ENCODE assay signal across 10 cellular contexts in genomic region chr2:112636605-112637288, GRCh38. TPM values are rescaled to one million over a fixed set of nuclear protein-coding genes. Genes with fewer than 3 reads are reported as not detected.
DNase-seq lines count a peak whose midpoint lies in the region; ATAC-seq, FAIRE-seq and TF ChIP-seq lines count a peak whose summit lies in the region.
"Had no signal": no experiment of that assay in that cellular context is flagged by ENCODE, and none has a peak within 500 bp of the region (broad histone marks: within the 10 kb centered on the region; RNA-seq: fewer than 3 reads in every experiment).

No MANE protein-coding gene starts in this region.

- no peak overlapping the region for H3K23ac ChIP-seq in IMR-90 (ENCODE audit: low read depth, low read length)

- no peak overlapping the region for H2AK9ac ChIP-seq in IMR-90 (replicated peaks; ENCODE audit: low read depth, low read length, poor library complexity)

- no peak overlapping the region; the same call in 1 of the 2 replicates for H2AK5ac ChIP-seq in IMR-90 (ENCODE audit: low read depth, low read length)

- POLR2A ChIA-PET in IMR-90 (lab: Charles Lee; ENCODE audit: unreplicated experiment) (no interaction called here), HepG2 (lab: Yijun Ruan, JAX) (interaction anchor here (1.9 to 8.5 kb wide), 2 partner anchors 8 to 90 kb away, joined by 5 to 94 read pairs; partner anchors contain the start of gene SLC20A1)

- no peak overlapping the region for H4K5ac ChIP-seq in IMR-90 (ENCODE audit: low read depth, low read length)

- no peak overlapping the region for H3K27ac ChIP-seq in IMR-90 (ENCODE audit: insufficient read depth, low read length)
- no peak overlapping the region for H3K27ac ChIP-seq in HepG2 (ENCODE audit: extremely low read length, insufficient read depth, low read length)
- no peak overlapping the region for H3K27ac ChIP-seq in caudate nucleus (ENCODE audit: low read depth, low read length)
- H3K27ac ChIP-seq in left ventricle myocardium inferior (replicated peaks): no peak overlapping the region

- no peaks in the 10 kb centered on the region for H3K79me2 ChIP-seq in HepG2 (ENCODE audit: insufficient read depth, low read length)

- no peak overlapping the region for H3K4ac ChIP-seq in IMR-90 (ENCODE audit: low read depth, low read length)

- H4K20me1 ChIP-seq in IMR-90 (ENCODE audit: insufficient read depth, low read length) (no peaks in the 10 kb centered on the region), HepG2 (ENCODE audit: insufficient read depth, low read length) (no peaks in the 10 kb centered on the region)

- no peak overlapping the region for H3K14ac ChIP-seq in IMR-90 (replicated peaks; ENCODE audit: low read depth, low read length)

- DNase-seq in IMR-90 (no peak), HepG2 (ENCODE audit: low spot score) (no peak), caudate nucleus (lab: John Stamatoyannopoulos, UW) (no peak), left ventricle myocardium inferior (no peak), HT-29 (ENCODE audit: low spot score) (no peak), cerebellar nuclear complex (lab: John Stamatoyannopoulos, UW) (no peak)
- DNase-seq: activated CD4-positive, CD25-positive, alpha-beta regulatory T cell treated with anti-CD3 and anti-CD28 coated beads, Interleukin-2, amount 50 U/mL, for 72 hours; NCI-H1417 had no signal

- H3K27me3 ChIP-seq in IMR-90 (ENCODE audit: control insufficient read depth, insufficient read depth, low read length): no peaks in the 10 kb centered on the region
- H3K27me3 ChIP-seq in HepG2 (ENCODE audit: control insufficient read depth in 1 of 2, insufficient read depth in 2 of 2, low read length in 2 of 2): peaks cover 3 to 33% of the 10 kb centered on the region in 2 experiments; a peak in 4 of 5 replicates
- no peaks in the 10 kb centered on the region for H3K27me3 ChIP-seq in left ventricle myocardium inferior (ENCODE audit: low read depth)

- no peak overlapping the region for H4K91ac ChIP-seq in IMR-90 (ENCODE audit: insufficient read depth, low read depth, low read length)

- CTCF ChIA-PET in IMR-90 (lab: Yijun Ruan, JAX): interaction anchor here (0.5 to 0.6 kb wide), 2 partner anchors 43 to 155 kb away, joined by 3 to 5 read pairs; no protein-coding TSS in a partner anchor
- CTCF ChIA-PET in HepG2 (lab: Yijun Ruan, JAX; ENCODE audit: low intra/inter-chr PET ratio, low total read pairs): no interaction called here

- intact Hi-C loops in IMR-90 (cut with micrococcal nuclease) (no loop called here), HepG2 (cut with micrococcal nuclease; ENCODE audit: unreplicated experiment) (no loop called here), left ventricle myocardium inferior (cut with micrococcal nuclease) (no loop called here)

- no peak overlapping the region; the same call in 1 of the 2 replicates for H2BK20ac ChIP-seq in IMR-90 (ENCODE audit: low read depth, low read length)

- no peak overlapping the region for H3K18ac ChIP-seq in IMR-90 (ENCODE audit: low read depth, low read length)

- no peaks in the 10 kb centered on the region for H3K79me1 ChIP-seq in IMR-90 (ENCODE audit: low read depth in 1 of 2, low read length in 2 of 2)

- no peak overlapping the region for H3K56ac ChIP-seq in IMR-90 (ENCODE audit: extremely low read depth, insufficient read depth, low read length)

- ATAC-seq in GM18868 (IDR thresholded peaks at IDR 0.05; ENCODE audit: unreplicated experiment) (peak; percentile 91), GM21737 (IDR thresholded peaks at IDR 0.05; ENCODE audit: unreplicated experiment) (peak; percentile 81), IMR-90 (ENCODE audit: low read depth) (no peak), HepG2 (peak; percentile 64)

- WGBS in IMR-90 (ENCODE audit: extremely low coverage in 2 of 2, insufficient read length in 1 of 2), 2 experiments: 90% methylated on average over 5 of the region's 7 CpGs; no CpG with 5 or more reads in 1 of the 2 experiments
- WGBS in HepG2 (ENCODE audit: low lambda C conversion rate): 56% methylated on average over 7 of the region's 7 CpGs

- H3K9ac ChIP-seq in IMR-90 (ENCODE audit: low read depth, low read length) (no peak overlapping the region), HepG2 (ENCODE audit: insufficient read depth, low read depth, low read length) (no peak overlapping the region)

- H3K4me3 ChIP-seq in IMR-90 (ENCODE audit: insufficient read depth, low read depth, low read length) (no peak overlapping the region), HepG2 (replicated peaks in 1 of 3; ENCODE audit: insufficient read depth in 1 of 3, low read depth in 2 of 3, low read length in 3 of 3) (no peak overlapping the region), left ventricle myocardium inferior (no peak overlapping the region)

- dilution Hi-C loops in IMR-90 (cut with HindIII; ENCODE audit: low sequenced_read_pairs, unreplicated experiment): no loop called here

- H3K9me1 ChIP-seq in IMR-90 (ENCODE audit: insufficient read depth, low read length): peaks cover 18% of the 10 kb centered on the region

- H3K4me1 ChIP-seq in IMR-90 (ENCODE audit: control insufficient read depth, insufficient read depth, low read length) (peaks cover 16% of the 10 kb centered on the region), HepG2 (ENCODE audit: insufficient read depth, low read length) (peaks cover 78% of the 10 kb centered on the region), left ventricle myocardium inferior (peaks cover 11% of the 10 kb centered on the region)

- H2BK120ac ChIP-seq in IMR-90 (ENCODE audit: low read depth, low read length): 0 out of 2 replicates have a peak overlapping the region, but pooled peaks have one; percentile 6

- TF ChIP-seq POLR2A in IMR-90 (IDR thresholded peaks at IDR 0.05; ENCODE audit: low read depth, low read length) (no peak), HepG2 (IDR thresholded peaks at IDR 0.05; ENCODE audit: insufficient read depth in 1 of 2, low read depth in 2 of 2, low read length in 2 of 2) (no peak)

- TF ChIP-seq CTCF in IMR-90 (conservative IDR thresholded peaks at IDR 0.05; ENCODE audit: low read depth, low read length): no peak
- TF ChIP-seq CTCF in HepG2 (CRISPR knock-in tag; IDR thresholded peaks at IDR 0.05): no peak
- no peak for TF ChIP-seq CTCF in left ventricle myocardium inferior (IDR thresholded peaks at IDR 0.05; ENCODE audit: borderline replicate concordance)

- H2AFZ ChIP-seq in IMR-90 (replicated peaks; ENCODE audit: low read length, poor library complexity) (no peak overlapping the region), HepG2 (ENCODE audit: low read length) (no peak overlapping the region)

- H4K8ac ChIP-seq in IMR-90 (ENCODE audit: low read depth in 2 of 2, low read length in 2 of 2): no peak overlapping the region

- H3K36me3 ChIP-seq in IMR-90 (ENCODE audit: control insufficient read depth, insufficient read depth, low read length) (no peaks in the 10 kb centered on the region), HepG2 (replicated peaks in 1 of 2; ENCODE audit: control insufficient read depth in 1 of 2, insufficient read depth in 2 of 2, low read length in 2 of 2) (no peaks in the 10 kb centered on the region), left ventricle myocardium inferior (no peaks in the 10 kb centered on the region)

- BruUV-seq in IMR-90 (replicated peaks; lab: Mats Ljungman, UMichigan): no TSS peak
- no TSS peak for BruUV-seq in HepG2 (replicated peaks; lab: Mats Ljungman, UMichigan)

- TF ChIP-seq EP300 in HepG2 (IDR thresholded peaks at IDR 0.05; ENCODE audit: low read depth in 2 of 2, low read length in 2 of 2) (no peak), HepG2 (CRISPR knock-in tag; IDR thresholded peaks at IDR 0.05; ENCODE audit: borderline replicate concordance) (no peak)

- no peak for FAIRE-seq in HepG2 (lab: Jason Lieb, UNC)

- no peaks in the 10 kb centered on the region for H3K9me3 ChIP-seq in IMR-90 (ENCODE audit: control insufficient read depth, insufficient read depth, low read length)
- no peaks in the 10 kb centered on the region for H3K9me3 ChIP-seq in HepG2 (ENCODE audit: low read length)
- no peaks in the 10 kb centered on the region for H3K9me3 ChIP-seq in left ventricle myocardium inferior (replicated peaks)

- in situ Hi-C loops in IMR-90 (cut with MboI; ENCODE audit: low sequenced_read_pairs): no loop called here
- in situ Hi-C loops in HepG2 (cut with HindIII; ENCODE audit: extremely low pct_ligation_motif_present, low pct_unique_long_range_greater_than_20kb): no loop called here

- TF ChIP-seq RAD21 in IMR-90 (IDR thresholded peaks at IDR 0.05; ENCODE audit: low read length) (no peak), HepG2 (CRISPR knock-in tag; IDR thresholded peaks at IDR 0.05) (no peak)

- H2BK5ac ChIP-seq in IMR-90 (ENCODE audit: low read depth, low read length, poor library complexity, severe bottlenecking): no peak overlapping the region

- H2BK15ac ChIP-seq in IMR-90 (ENCODE audit: low read depth, low read length): no peak overlapping the region; the same call in 2 of the 3 replicates

- H3K4me2 ChIP-seq in IMR-90 (ENCODE audit: low read depth, low read length) (no peak overlapping the region), HepG2 (ENCODE audit: low read depth, low read length) (peak overlapping the region; percentile 41)

RNA-seq across cellular contexts. Expression of gene SLC20A1, which starts 9.0 kb away (rescaled TPM):
- total RNA-seq in IMR-90 (2012; rRNA removed): 94.1 and 123 TPM in 2 replicates
- 72.3 and 93.6 TPM in 2 replicates for polyA plus RNA-seq in IMR-90 (2012; rRNA removed)
- 20.4 and 27.2 TPM in 2 replicates for polyA plus RNA-seq in IMR-90 (2012; cell fraction: cytosol; rRNA removed)
- polyA plus RNA-seq in IMR-90 (2012; cell fraction: nucleus; rRNA removed; ENCODE audit: low replicate concordance): 27.1 and 155 TPM in 2 replicates
- total RNA-seq in HepG2 (2016; rRNA removed; fragmentation: Illumina TruSeq; extraction: Trizol): 60.1 and 85.9 TPM in 2 replicates
- 12.7 and 13.6 TPM in 2 replicates for total RNA-seq in HepG2 (2016; cell fraction: cytosol; rRNA removed; fragmentation: Illumina TruSeq; extraction: Trizol; ENCODE audit: low read depth)
- total RNA-seq in HepG2 (2016; cell fraction: insoluble cytoplasmic fraction; rRNA removed; fragmentation: Illumina TruSeq; extraction: Trizol): 58.0 and 89.3 TPM in 2 replicates
- 41.9 and 44.0 TPM in 2 replicates for total RNA-seq in HepG2 (2016; cell fraction: membrane; rRNA removed; fragmentation: Illumina TruSeq; extraction: Trizol)
- 130 and 144 TPM in 2 replicates for total RNA-seq in HepG2 (2016; cell fraction: nucleus; rRNA removed; fragmentation: Illumina TruSeq; extraction: Trizol)
- polyA plus RNA-seq in HepG2 (2011; rRNA removed): 54.0 and 70.6 TPM in 2 replicates
- polyA plus RNA-seq in HepG2 (2011; cell fraction: cytosol; rRNA removed): 47.5 and 83.7 TPM in 2 replicates
- 80.6 and 124 TPM in 2 replicates for polyA plus RNA-seq in HepG2 (2011; cell fraction: nucleus; rRNA removed)
- polyA plus RNA-seq in HepG2 (2012): 121 and 142 TPM in 2 replicates
- 7.3 and 8.2 TPM in 2 replicates for polyA plus RNA-seq in HepG2 (2016; cell fraction: cytosol; fragmentation: Illumina TruSeq; extraction: Trizol; ENCODE audit: low read depth)
- polyA plus RNA-seq in HepG2 (2016; cell fraction: insoluble cytoplasmic fraction; fragmentation: Illumina TruSeq; extraction: Trizol; ENCODE audit: low read depth): 42.8 and 44.4 TPM in 2 replicates
- polyA plus RNA-seq in HepG2 (2016; cell fraction: membrane; fragmentation: Illumina TruSeq; extraction: Trizol; ENCODE audit: low read depth): 21.0 and 21.5 TPM in 2 replicates
- 155 and 157 TPM in 2 replicates for polyA plus RNA-seq in HepG2 (2016; cell fraction: nucleus; fragmentation: Illumina TruSeq; extraction: Trizol; ENCODE audit: insufficient read depth, low read depth)
- 36.0 and 75.9 TPM in 2 replicates for polyA minus RNA-seq in HepG2 (2011; rRNA and poly(A)+ RNA removed; ENCODE audit: low replicate concordance)
- polyA minus RNA-seq in HepG2 (2011; cell fraction: cytosol; rRNA and poly(A)+ RNA removed): 63.7 and 90.7 TPM in 2 replicates
- polyA minus RNA-seq in HepG2 (2011; cell fraction: nucleus; rRNA and poly(A)+ RNA removed): 154 and 209 TPM in 2 replicates
- total RNA-seq in left ventricle myocardium inferior: 10.5 TPM
- 30.3 and 32.7 TPM in 2 replicates for total RNA-seq in HT-29 (2014; rRNA removed; shearing (Covaris generic))

RNA-seq across cellular contexts. Expression of gene CHCHD5, which starts 52.3 kb away (rescaled TPM):
- total RNA-seq in IMR-90 (2012; rRNA removed): 4.8 and 8.1 TPM in 2 replicates
- polyA plus RNA-seq in IMR-90 (2012; rRNA removed): 40.1 and 46.2 TPM in 2 replicates
- polyA plus RNA-seq in IMR-90 (2012; cell fraction: cytosol; rRNA removed): 79.8 and 84.7 TPM in 2 replicates
- 19.4 and 30.5 TPM in 2 replicates for polyA plus RNA-seq in IMR-90 (2012; cell fraction: nucleus; rRNA removed; ENCODE audit: low replicate concordance)
- total RNA-seq in HepG2 (2016; rRNA removed; fragmentation: Illumina TruSeq; extraction: Trizol): 22.8 and 23.9 TPM in 2 replicates
- total RNA-seq in HepG2 (2016; cell fraction: cytosol; rRNA removed; fragmentation: Illumina TruSeq; extraction: Trizol; ENCODE audit: low read depth): 27.4 and 35.9 TPM in 2 replicates
- 21.3 and 24.7 TPM in 2 replicates for total RNA-seq in HepG2 (2016; cell fraction: insoluble cytoplasmic fraction; rRNA removed; fragmentation: Illumina TruSeq; extraction: Trizol)
- 27.3 and 31.8 TPM in 2 replicates for total RNA-seq in HepG2 (2016; cell fraction: membrane; rRNA removed; fragmentation: Illumina TruSeq; extraction: Trizol)
- total RNA-seq in HepG2 (2016; cell fraction: nucleus; rRNA removed; fragmentation: Illumina TruSeq; extraction: Trizol): 13.0 and 14.1 TPM in 2 replicates
- 19.0 and 22.7 TPM in 2 replicates for polyA plus RNA-seq in HepG2 (2011; rRNA removed)
- polyA plus RNA-seq in HepG2 (2011; cell fraction: cytosol; rRNA removed): 20.8 and 43.9 TPM in 2 replicates
- polyA plus RNA-seq in HepG2 (2011; cell fraction: nucleus; rRNA removed): 36.4 and 41.5 TPM in 2 replicates
- polyA plus RNA-seq in HepG2 (2012): 27.5 and 32.7 TPM in 2 replicates
- polyA plus RNA-seq in HepG2 (2016; cell fraction: cytosol; fragmentation: Illumina TruSeq; extraction: Trizol; ENCODE audit: low read depth): 44.4 and 53.5 TPM in 2 replicates
- 36.8 and 37.7 TPM in 2 replicates for polyA plus RNA-seq in HepG2 (2016; cell fraction: insoluble cytoplasmic fraction; fragmentation: Illumina TruSeq; extraction: Trizol; ENCODE audit: low read depth)
- polyA plus RNA-seq in HepG2 (2016; cell fraction: membrane; fragmentation: Illumina TruSeq; extraction: Trizol; ENCODE audit: low read depth): 42.6 and 49.8 TPM in 2 replicates
- polyA plus RNA-seq in HepG2 (2016; cell fraction: nucleus; fragmentation: Illumina TruSeq; extraction: Trizol; ENCODE audit: insufficient read depth, low read depth): 30.3 TPM in 2 replicates
- polyA minus RNA-seq in HepG2 (2011; rRNA and poly(A)+ RNA removed; ENCODE audit: low replicate concordance): 8.7 and 43.9 TPM in 2 replicates
- polyA minus RNA-seq in HepG2 (2011; cell fraction: cytosol; rRNA and poly(A)+ RNA removed): 12.2 and 12.4 TPM in 2 replicates
- polyA minus RNA-seq in HepG2 (2011; cell fraction: nucleus; rRNA and poly(A)+ RNA removed): 10.4 and 12.4 TPM in 2 replicates
- 19.2 TPM for total RNA-seq in left ventricle myocardium inferior
- 24.7 and 36.1 TPM in 2 replicates for total RNA-seq in HT-29 (2014; rRNA removed; shearing (Covaris generic))
